Comparison of ENCODE assay signal across 20 cellular contexts in genomic region chr1:210144736-210145135, GRCh38.
A peak's percentile ranks its signal among the peaks of the same experiment; 100 is the strongest.
DNase-seq lines count a peak whose midpoint lies in the region; ATAC-seq, FAIRE-seq and TF ChIP-seq lines count a peak whose summit lies in the region.
"Had no signal": no experiment of that assay in that cellular context is flagged by ENCODE, and none has a peak within 500 bp of the region (broad histone marks: within the 10 kb centered on the region; RNA-seq: fewer than 3 reads in every experiment).

No MANE protein-coding gene starts in this region.

- peaks cover 7% of the 10 kb centered on the region for H3K4me1 ChIP-seq in keratinocyte (ENCODE audit: control insufficient read depth, extremely low read depth, insufficient read depth, low read length)

- TF ChIP-seq CTCF in astrocyte of the spinal cord (IDR thresholded peaks at IDR 0.05; ENCODE audit: low read depth, low read length) (no peak), keratinocyte (optimal IDR thresholded peaks at IDR 0.05 in 1 of 3, IDR thresholded peaks at IDR 0.05 in 1 of 3, conservative IDR thresholded peaks at IDR 0.05 in 1 of 3; ENCODE audit: extremely low read depth in 1 of 3, insufficient read depth in 2 of 3, low read length in 3 of 3) (no peak)

- no peaks in the 10 kb centered on the region for H3K9me3 ChIP-seq in keratinocyte (ENCODE audit: control insufficient read depth, low read depth, low read length)

- peak; percentile 71 for FAIRE-seq in keratinocyte (lab: Jason Lieb, UNC)
- FAIRE-seq: GM12878, GM18507, H1 had no signal

- no peaks in the 10 kb centered on the region for H3K79me2 ChIP-seq in keratinocyte (ENCODE audit: control insufficient read depth, insufficient read depth, low read length)

- dilution Hi-C loops in keratinocyte (cut with MboI; ENCODE audit: extremely low pct_ligation_motif_present, low sequenced_read_pairs) = loop anchor here (25.0 kb wide), 1 partner anchor 193 kb away; the partner anchor contains the start of gene HHAT

- H4K20me1 ChIP-seq in keratinocyte (ENCODE audit: control insufficient read depth, extremely low read depth, insufficient read depth, low read length) = no peaks in the 10 kb centered on the region

- no peaks in the 10 kb centered on the region for H3K27me3 ChIP-seq in keratinocyte (ENCODE audit: control insufficient read depth, extremely low read depth, insufficient read depth, low read length)

- in situ Hi-C loops in ACHN (cut with HindIII; ENCODE audit: low pct_ligation_motif_present, low pct_unique_long_range_greater_than_20kb, low sequenced_read_pairs) = no loop called here
- in situ Hi-C loops in astrocyte of the spinal cord (cut with HindIII; ENCODE audit: low sequenced_read_pairs) = no loop called here

- H3K4me2 ChIP-seq in keratinocyte (ENCODE audit: control insufficient read depth, extremely low read depth, insufficient read depth, low read depth, low read length) = no peak overlapping the region

- H2AFZ ChIP-seq in keratinocyte (ENCODE audit: control insufficient read depth, low read length) = no peak overlapping the region

- H3K36me3 ChIP-seq in keratinocyte (ENCODE audit: control insufficient read depth in 2 of 2, extremely low read depth in 1 of 2, insufficient read depth in 2 of 2, low read length in 2 of 2) = no peaks in the 10 kb centered on the region

- DNase-seq in ACHN (peak; percentile 5), M059J (ENCODE audit: low read depth) (peak; percentile 21), astrocyte of the spinal cord (ENCODE audit: low read depth, low spot score) (peak; percentile 22), keratinocyte (ENCODE audit: low read depth, low spot score) (no peak), foreskin melanocyte (no peak), dedifferentiated amniotic fluid mesenchymal stem cell (ENCODE audit: extremely low spot score) (no peak)
- DNase-seq: C1 segment of cervical spinal cord, DMS79 treated with DMSO at 0.1 percent for 48 hours, GDM1, IMR-90, Karpas-422, NCI-H187, NCI-H446, Right ventricle myocardium superior had no signal

- no peak overlapping the region for H3K9ac ChIP-seq in keratinocyte (ENCODE audit: control insufficient read depth, extremely low read depth, insufficient read depth, low read length)

- H3K27ac ChIP-seq in keratinocyte (ENCODE audit: control insufficient read depth, insufficient read depth, low read length) = no peak overlapping the region
- H3K27ac ChIP-seq: SK-N-MC had no signal

- no peaks in the 10 kb centered on the region for H3K9me1 ChIP-seq in keratinocyte (ENCODE audit: control insufficient read depth, extremely low read depth, insufficient read depth, low read length)

- no peak for ATAC-seq in GM19452 (IDR thresholded peaks at IDR 0.05; ENCODE audit: unreplicated experiment)
- no peak for ATAC-seq in GM18870 (IDR thresholded peaks at IDR 0.05; ENCODE audit: unreplicated experiment)
- ATAC-seq: GM12878 had no signal

- H3K4me3 ChIP-seq in astrocyte of the spinal cord (ENCODE audit: low read depth, low read length) = no peak overlapping the region
- H3K4me3 ChIP-seq in keratinocyte (ENCODE audit: control insufficient read depth in 2 of 3, extremely low read depth in 1 of 3, insufficient read depth in 2 of 3, low read depth in 1 of 3, low read length in 3 of 3) = no peak overlapping the region
- H3K4me3 ChIP-seq: GM12878, SK-N-MC had no signal

Comparison
In these comparisons a context has a peak if more than half of its experiments do, and no peak if none do; other contexts are left out.
1. DNase-seq: peak in ACHN (single experiment), M059J (single experiment) and astrocyte of the spinal cord (single experiment); none in keratinocyte (single experiment), foreskin melanocyte (single experiment) and dedifferentiated amniotic fluid mesenchymal stem cell (single experiment).